ENCODE assay signal across 8 cellular contexts in genomic region chr17:5500247-5500803, GRCh38. TPM values are rescaled to one million over a fixed set of nuclear protein-coding genes. Genes with fewer than 3 reads are reported as not detected.
DNase-seq lines count a peak whose midpoint lies in the region; ATAC-seq and TF ChIP-seq lines count a peak whose summit lies in the region.

No MANE protein-coding gene starts in this region.

- peak overlapping the region; percentile 94 for H3K4me3 Mint-ChIP-seq in osteocyte (ENCODE audit: unreplicated experiment)

- H3K27me3 ChIP-seq in GM06990 (replicated peaks; ENCODE audit: control insufficient read depth, insufficient read depth, low read length) = no peaks in the 10 kb centered on the region
- no peaks in the 10 kb centered on the region for H3K27me3 ChIP-seq in RWPE2 (ENCODE audit: insufficient read depth, poor library complexity, severe bottlenecking)

- no peaks in the 10 kb centered on the region for H3K9me3 ChIP-seq in RWPE2 (ENCODE audit: severe bottlenecking)

- no peak overlapping the region for H3K27ac ChIP-seq in RWPE2 (ENCODE audit: poor library complexity, severe bottlenecking)

- no peaks in the 10 kb centered on the region for H3K4me1 ChIP-seq in RWPE2 (ENCODE audit: insufficient read depth, poor library complexity, severe bottlenecking)

- no peaks in the 10 kb centered on the region for H3K27me3 Mint-ChIP-seq in osteocyte (ENCODE audit: unreplicated experiment)

- peaks cover 4% of the 10 kb centered on the region for H3K36me3 Mint-ChIP-seq in osteocyte (ENCODE audit: unreplicated experiment)

- H3K9me3 Mint-ChIP-seq in osteocyte (ENCODE audit: unreplicated experiment) = no peaks in the 10 kb centered on the region

- ATAC-seq in RWPE2 (ENCODE audit: low read depth) (no peak), esophagus mucosa (peak; percentile 5), HG02885 (IDR thresholded peaks at IDR 0.05; ENCODE audit: poor library complexity, unreplicated experiment) (no peak), GM21390 (IDR thresholded peaks at IDR 0.05; ENCODE audit: unreplicated experiment) (no peak)

- H3K36me3 ChIP-seq in GM06990 (ENCODE audit: control insufficient read depth, insufficient read depth, low read length) (no peaks in the 10 kb centered on the region), RWPE2 (ENCODE audit: low read depth) (no peaks in the 10 kb centered on the region)

- H3K4me3 ChIP-seq in GM06990 (replicated peaks; ENCODE audit: low read depth, low read length) (peak overlapping the region; percentile 59), RWPE2 (ENCODE audit: severe bottlenecking) (peak overlapping the region; percentile 30)

- peak overlapping the region; percentile 93 for H3K27ac Mint-ChIP-seq in osteocyte (ENCODE audit: unreplicated experiment)

- no peak for DNase-seq in GM06990 (ENCODE audit: extremely low read depth, insufficient read length)
- DNase-seq in RWPE2 (ENCODE audit: low spot score) = no peak
- DNase-seq in osteocyte (ENCODE audit: extremely low spot score, unreplicated experiment) = no peak
- no peak for DNase-seq in HuH-7 (ENCODE audit: low spot score)
- no peak for DNase-seq in NCI-H2029 treated with DMSO at 0.1 percent for 48 hours (lab: John Stamatoyannopoulos, UW)

- TF ChIP-seq CTCF in GM06990 (IDR thresholded peaks at IDR 0.05; ENCODE audit: insufficient read depth, low read length, poor library complexity, severe bottlenecking) = no peak
- no peak for TF ChIP-seq CTCF in RWPE2 (IDR thresholded peaks at IDR 0.05; ENCODE audit: poor library complexity, severe bottlenecking)
- TF ChIP-seq CTCF in osteocyte (IDR thresholded peaks at IDR 0.05) = no peak

- peaks cover 22% of the 10 kb centered on the region for H3K4me1 Mint-ChIP-seq in osteocyte (ENCODE audit: unreplicated experiment)

RNA-seq across cellular contexts. Expression of gene MIS12, which starts 14.0 kb away (rescaled TPM):
- total RNA-seq in esophagus mucosa (8.1 TPM), osteocyte (20.1 and 21.3 TPM in 2 replicates)

RNA-seq across cellular contexts. Expression of gene DERL2, which starts 14.3 kb away (rescaled TPM):
- 35.0 TPM for total RNA-seq in esophagus mucosa
- total RNA-seq in osteocyte = 73.1 and 81.2 TPM in 2 replicates

RNA-seq across cellular contexts. Expression of gene DHX33, which starts 31.5 kb away (rescaled TPM):
- total RNA-seq in esophagus mucosa (11.1 TPM), osteocyte (17.5 and 18.9 TPM in 2 replicates)
